Comparison of ENCODE assay signal across 12 cellular contexts in the genomic region with DNA sequence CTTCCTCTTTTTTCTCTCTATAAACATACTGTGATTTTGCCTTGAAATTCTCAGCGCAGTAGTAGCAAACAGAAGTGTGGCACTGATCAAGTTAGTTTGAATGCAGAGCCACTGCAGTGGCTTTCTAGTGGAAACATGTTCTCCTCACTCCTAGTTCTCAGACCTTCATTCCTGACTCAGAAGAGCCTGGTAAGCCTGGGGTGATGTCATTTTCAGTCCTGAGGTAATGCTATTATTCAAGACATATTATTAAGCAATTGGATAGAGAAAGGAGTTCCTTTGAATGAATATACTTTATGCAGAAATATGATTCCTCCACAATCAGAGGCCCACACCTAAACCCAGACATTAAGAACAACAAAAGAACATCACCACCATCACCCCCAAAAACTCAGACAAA.
DNase-seq lines count a peak whose midpoint lies in the region; ATAC-seq, FAIRE-seq and TF ChIP-seq lines count a peak whose summit lies in the region.
"Had no signal": no experiment of that assay in that cellular context is flagged by ENCODE, and none has a peak within 500 bp of the region (broad histone marks: within the 10 kb centered on the region; RNA-seq: fewer than 3 reads in every experiment).

No MANE protein-coding gene starts in this region.

- no peaks in the 10 kb centered on the region for H4K20me1 ChIP-seq in astrocyte (ENCODE audit: insufficient read depth, low read length)

- H3K4me1 ChIP-seq in astrocyte (ENCODE audit: insufficient read depth, low read length), result peaks cover 29% of the 10 kb centered on the region
- H3K4me1 ChIP-seq in right atrium auricular region, result peaks cover 0 to 16% of the 10 kb centered on the region in 2 donors
- peaks cover 0 to 13% (median 5%) of the 10 kb centered on the region in 4 donors for H3K4me1 ChIP-seq in tibial artery

- no peak overlapping the region for H3K27ac Mint-ChIP-seq in astrocyte (ENCODE audit: unreplicated experiment)
- H3K27ac Mint-ChIP-seq: activated T-helper 1 cell treated with anti-CD3 and anti-CD28 coated beads, Interleukin-12 subunit alpha, Interleukin-12 subunit beta, Interleukin-2, Interleukin-4 antibody, amounts not matched to agents 30 ng/mL and 10 ng/mL and 1 ng/mL, durations not matched to agents 14 hours and 24 hours and 36 hours had no signal

- intact Hi-C loops in tibial artery (cut with DNase I; ENCODE audit: low total_unique reads), result loop anchor here (10.0 kb wide), 1 partner anchor 88 kb away; no protein-coding TSS in a partner anchor

- peak; percentile 14 for DNase-seq in NCI-H146 (lab: John Stamatoyannopoulos, UW)
- no peak for DNase-seq in NCI-H146 treated with DMSO at 0.1 percent for 48 hours (lab: John Stamatoyannopoulos, UW; ENCODE audit: unreplicated experiment)
- DNase-seq in astrocyte (ENCODE audit: low read depth), result peak; percentile 95
- DNase-seq in right atrium auricular region (ENCODE audit: low spot score), result no peak
- no peak for DNase-seq in tibial artery
- DNase-seq: Karpas-422; stimulated activated CD4-positive, alpha-beta T cell treated with anti-CD3 and anti-CD28 coated beads, Interleukin-12 subunit alpha, Interleukin-12 subunit beta, amount 100 ng/mL, for 4 hours had no signal

- ATAC-seq in GM19023 (IDR thresholded peaks at IDR 0.05; ENCODE audit: unreplicated experiment) (no peak), GM21529 (IDR thresholded peaks at IDR 0.05; ENCODE audit: unreplicated experiment) (no peak), GM19324 (IDR thresholded peaks at IDR 0.05; ENCODE audit: low FRiP score, unreplicated experiment) (no peak)

- TF ChIP-seq CTCF in astrocyte (IDR thresholded peaks at IDR 0.05; ENCODE audit: insufficient read depth, low read depth, low read length), result no peak
- no peak for TF ChIP-seq CTCF in right atrium auricular region (IDR thresholded peaks at IDR 0.05)
- TF ChIP-seq CTCF in tibial artery (IDR thresholded peaks at IDR 0.05), result no peak

- H3K4me3 ChIP-seq in astrocyte (ENCODE audit: insufficient read depth, low read depth, low read length) (no peak overlapping the region), right atrium auricular region (no peak overlapping the region), tibial artery (no peak overlapping the region)
- H3K4me3 ChIP-seq: upper lobe of left lung had no signal

- H3K27me3 ChIP-seq in astrocyte (ENCODE audit: insufficient read depth, low read length) (no peaks in the 10 kb centered on the region), right atrium auricular region (no peaks in the 10 kb centered on the region), tibial artery (no peaks in the 10 kb centered on the region)
- H3K27me3 ChIP-seq: upper lobe of left lung had no signal

- H3K36me3 Mint-ChIP-seq in astrocyte (ENCODE audit: low read depth, unreplicated experiment), result no peaks in the 10 kb centered on the region

- H3K9me3 ChIP-seq in astrocyte (ENCODE audit: insufficient read depth, low read depth, low read length) (peaks cover 3% of the 10 kb centered on the region), right atrium auricular region (peaks cover 0 to 5% of the 10 kb centered on the region in 2 donors), tibial artery (peaks cover 0 to 2% (median 0%) of the 10 kb centered on the region in 3 donors)

- H3K27ac ChIP-seq in astrocyte (ENCODE audit: low read depth, low read length) (peak overlapping the region; percentile 89), right atrium auricular region (peak overlapping the region; percentile 11 to 13), tibial artery (peak overlapping the region; percentile 21 to 53)

- no peak overlapping the region for H3K4me3 Mint-ChIP-seq in astrocyte (ENCODE audit: unreplicated experiment)
- H3K4me3 Mint-ChIP-seq: activated T-helper 1 cell treated with anti-CD3 and anti-CD28 coated beads, Interleukin-12 subunit alpha, Interleukin-12 subunit beta, Interleukin-2, Interleukin-4 antibody, amounts not matched to agents 30 ng/mL and 10 ng/mL and 1 ng/mL, durations not matched to agents 14 hours and 24 hours and 36 hours had no signal

- no peaks in the 10 kb centered on the region for H3K79me2 ChIP-seq in astrocyte (ENCODE audit: insufficient read depth, low read length)

- no peaks in the 10 kb centered on the region for H3K9me3 Mint-ChIP-seq in astrocyte (ENCODE audit: unreplicated experiment)

- FAIRE-seq in astrocyte (lab: Jason Lieb, UNC), result no peak

- H3K9ac ChIP-seq in astrocyte (ENCODE audit: low read length), result peak overlapping the region; percentile 77

- H3K36me3 ChIP-seq in astrocyte (ENCODE audit: insufficient read depth, low read length) (no peaks in the 10 kb centered on the region), right atrium auricular region (no peaks in the 10 kb centered on the region), tibial artery (no peaks in the 10 kb centered on the region)
- H3K36me3 ChIP-seq: upper lobe of left lung had no signal

- H2AFZ ChIP-seq in astrocyte (ENCODE audit: low read depth, low read length), result no peak overlapping the region

- H3K4me1 Mint-ChIP-seq in astrocyte (ENCODE audit: low read depth, unreplicated experiment), result peaks cover 17% of the 10 kb centered on the region

- peak overlapping the region; percentile 79 for H3K4me2 ChIP-seq in astrocyte (ENCODE audit: low read length)

- no peaks in the 10 kb centered on the region for H3K27me3 Mint-ChIP-seq in astrocyte (ENCODE audit: low read depth, unreplicated experiment)

Comparison
In these comparisons a context has a peak if more than half of its experiments do, and no peak if none do; other contexts are left out.
1. DNase-seq: peak in NCI-H146 (single experiment) and astrocyte (single experiment); none in NCI-H146 treated with DMSO at 0.1 percent for 48 hours (single experiment), right atrium auricular region (single experiment) and tibial artery (0 of 2).
2. H3K27ac ChIP-seq: peak in every context shown above with its lines; median percentile 89 in astrocyte; 37 in tibial artery; 12 in right atrium auricular region.